In genomic region chr19:1088419-1089066, GRCh38 we compare ENCODE assay signal across 8 cellular contexts. TPM values are rescaled to one million over a fixed set of nuclear protein-coding genes. Genes with fewer than 3 reads are reported as not detected.
A peak's percentile ranks its signal among the peaks of the same experiment; 100 is the strongest.
DNase-seq lines count a peak whose midpoint lies in the region; ATAC-seq and TF ChIP-seq lines count a peak whose summit lies in the region.
"Had no signal": no experiment of that assay in that cellular context is flagged by ENCODE, and none has a peak within 500 bp of the region (broad histone marks: within the 10 kb centered on the region; RNA-seq: fewer than 3 reads in every experiment).

No MANE protein-coding gene starts in this region.

- no peak overlapping the region for H2AFZ ChIP-seq in HCT116 (ENCODE audit: low read depth, low read length, poor library complexity, severe bottlenecking)

- no peaks in the 10 kb centered on the region for H3K9me2 ChIP-seq in HCT116 (ENCODE audit: insufficient read depth)

- H3K4me3 ChIP-seq in HCT116 (replicated peaks in 1 of 2; ENCODE audit: low read depth in 1 of 2, low read length in 2 of 2) = no peak overlapping the region
- no peak overlapping the region for H3K4me3 ChIP-seq in heart right ventricle

- no peaks in the 10 kb centered on the region for H4K20me1 ChIP-seq in HCT116 (ENCODE audit: insufficient read depth)

- peaks cover 39% of the 10 kb centered on the region for H3K36me3 Mint-ChIP-seq in activated CD4-positive, alpha-beta memory T cell treated with anti-CD3 and anti-CD28 coated beads for 36 hours
- peaks cover 100% of the 10 kb centered on the region for H3K36me3 Mint-ChIP-seq in stimulated activated effector memory CD8-positive, alpha-beta T cell treated with anti-CD3 and anti-CD28 coated beads, Interleukin-12 subunit alpha, Interleukin-12 subunit beta, amount 100 ng/mL, for 72 hours

- H3K79me2 ChIP-seq in HCT116 (ENCODE audit: insufficient read depth, low read length) = peaks cover 30% of the 10 kb centered on the region

- CTCF ChIA-PET in HCT116 (lab: Charles Lee) = no interaction called here
- CTCF ChIA-PET in activated CD4-positive, alpha-beta memory T cell treated with anti-CD3 and anti-CD28 coated beads for 36 hours (lab: Charles Lee) = interaction anchor here (0.9 to 6.9 kb wide), 6 partner anchors 9 to 105 kb away, joined by 3 to 41 read pairs (median 4); partner anchors contain the start of gene ARHGAP45

- no peaks in the 10 kb centered on the region for H3K27me3 Mint-ChIP-seq in activated CD4-positive, alpha-beta memory T cell treated with anti-CD3 and anti-CD28 coated beads for 36 hours
- H3K27me3 Mint-ChIP-seq: brain had no signal

- no peak for TF ChIP-seq POLR2A in HCT116 (IDR thresholded peaks at IDR 0.05; ENCODE audit: borderline replicate concordance, extremely low read depth, insufficient read depth, insufficient read length)

- peak overlapping the region; percentile 10; the same call in 1 of the 2 replicates for H3K27ac ChIP-seq in HCT116 (ENCODE audit: low read depth, low read length)
- peak overlapping the region in 9 of 10 donors; percentile 23 to 88 (median 46) for H3K27ac ChIP-seq in heart right ventricle

- RAD21 ChIA-PET in HCT116 (lab: Charles Lee; ENCODE audit: low non-redundant PET in 1 of 2, low total read pairs in 2 of 2, uncharacterized antibody in 2 of 2, unreplicated experiment in 2 of 2) = no interaction called here

- H3K4me1 ChIP-seq in HCT116 (ENCODE audit: control insufficient read depth in 1 of 2, insufficient read depth in 2 of 2, low read length in 2 of 2) (peaks cover under 1 to 3% of the 10 kb centered on the region in 2 experiments; a peak in 2 of 4 replicates), heart right ventricle (peaks cover 0 to 50% (median 8%) of the 10 kb centered on the region in 9 donors)

- H3K9me3 ChIP-seq in HCT116 (ENCODE audit: control insufficient read depth in 1 of 2, insufficient read depth in 1 of 2, low read depth in 1 of 2, low read length in 2 of 2) = no peaks in the 10 kb centered on the region
- no peaks in the 10 kb centered on the region for H3K9me3 ChIP-seq in heart right ventricle

- H3K4me2 ChIP-seq in HCT116 (ENCODE audit: low read length) = no peak overlapping the region

- DNase-seq in HCT116 (ENCODE audit: low read depth, low spot score) (no peak), heart right ventricle (no peak), posterior cingulate gyrus (no peak), NCI-H82 treated with DMSO at 0.1 percent for 48 hours (lab: John Stamatoyannopoulos, UW; ENCODE audit: unreplicated experiment) (no peak), HPDE6-E6E7 (ENCODE audit: extremely low spot score) (no peak)
- no peak for DNase-seq in activated CD4-positive, alpha-beta memory T cell treated with anti-CD3 and anti-CD28 coated beads for 36 hours
- no peak for DNase-seq in stimulated activated effector memory CD8-positive, alpha-beta T cell treated with anti-CD3 and anti-CD28 coated beads, Interleukin-12 subunit alpha, Interleukin-12 subunit beta, amount 100 ng/mL, for 72 hours (ENCODE audit: low spot score in 2 of 2)

- no peak for TF ChIP-seq RAD21 in HCT116 (IDR thresholded peaks at IDR 0.05; ENCODE audit: low read depth)

- H3K9me3 Mint-ChIP-seq in activated CD4-positive, alpha-beta memory T cell treated with anti-CD3 and anti-CD28 coated beads for 36 hours = no peaks in the 10 kb centered on the region
- no peaks in the 10 kb centered on the region for H3K9me3 Mint-ChIP-seq in stimulated activated effector memory CD8-positive, alpha-beta T cell treated with anti-CD3 and anti-CD28 coated beads, Interleukin-12 subunit alpha, Interleukin-12 subunit beta, amount 100 ng/mL, for 72 hours
- H3K9me3 Mint-ChIP-seq: brain had no signal

- H3K27me3 ChIP-seq in HCT116 (ENCODE audit: insufficient read depth, low read length) (no peaks in the 10 kb centered on the region), heart right ventricle (no peaks in the 10 kb centered on the region)

- TF ChIP-seq CTCF in HCT116 (IDR thresholded peaks at IDR 0.05 in 2 of 3, conservative IDR thresholded peaks at IDR 0.05 in 1 of 3; ENCODE audit: borderline replicate concordance in 1 of 3, insufficient read depth in 1 of 3, low read depth in 2 of 3, low read length in 2 of 3) (no peak), heart right ventricle (IDR thresholded peaks at IDR 0.05) (no peak)

- POLR2A ChIA-PET in HCT116 (lab: Charles Lee) = interaction anchor here (1.1 kb wide), 1 partner anchor 24 kb away, joined by 3 read pairs; no protein-coding TSS in a partner anchor
- POLR2A ChIA-PET in activated CD4-positive, alpha-beta memory T cell treated with anti-CD3 and anti-CD28 coated beads for 36 hours (lab: Charles Lee) = interaction anchor here (0.9 to 3.9 kb wide), 5 partner anchors 9 to 16 kb away, joined by 3 to 18 read pairs (median 10); partner anchors contain the start of gene GPX4

- BruUV-seq in HCT116 (replicated peaks; lab: Mats Ljungman, UMichigan) = no TSS peak

- peak overlapping the region; percentile 81 for H3K27ac Mint-ChIP-seq in activated CD4-positive, alpha-beta memory T cell treated with anti-CD3 and anti-CD28 coated beads for 36 hours
- peak overlapping the region; percentile 94 for H3K27ac Mint-ChIP-seq in stimulated activated effector memory CD8-positive, alpha-beta T cell treated with anti-CD3 and anti-CD28 coated beads, Interleukin-12 subunit alpha, Interleukin-12 subunit beta, amount 100 ng/mL, for 72 hours

- no peak overlapping the region for H3K9ac ChIP-seq in HCT116 (ENCODE audit: low read length)

- no peak for ATAC-seq in HCT116
- peak; percentile 19 to 70 (median 26) for ATAC-seq in heart right ventricle
- ATAC-seq in stimulated activated effector memory CD8-positive, alpha-beta T cell treated with anti-CD3 and anti-CD28 coated beads, Interleukin-12 subunit alpha, Interleukin-12 subunit beta, amount 100 ng/mL, for 72 hours = peak; percentile 6

- peaks cover 48% of the 10 kb centered on the region for H3K4me1 Mint-ChIP-seq in activated CD4-positive, alpha-beta memory T cell treated with anti-CD3 and anti-CD28 coated beads for 36 hours (ENCODE audit: low read depth)
- peaks cover 49% of the 10 kb centered on the region for H3K4me1 Mint-ChIP-seq in stimulated activated effector memory CD8-positive, alpha-beta T cell treated with anti-CD3 and anti-CD28 coated beads, Interleukin-12 subunit alpha, Interleukin-12 subunit beta, amount 100 ng/mL, for 72 hours

- intact Hi-C loops in HCT116 (cut with micrococcal nuclease) (no loop called here), heart right ventricle (cut with DNase I) (no loop called here), posterior cingulate gyrus (cut with DNase I) (no loop called here)
- intact Hi-C loops in activated CD4-positive, alpha-beta memory T cell treated with anti-CD3 and anti-CD28 coated beads for 36 hours (cut with micrococcal nuclease) = no loop called here

- H3K36me3 ChIP-seq in HCT116 (ENCODE audit: control insufficient read depth in 1 of 2, insufficient read depth in 2 of 2, low read length in 2 of 2) = peaks cover 22 to 45% of the 10 kb centered on the region in 2 experiments; a peak in 3 of 4 replicates
- H3K36me3 ChIP-seq in heart right ventricle = peaks cover 0 to 96% (median 26%) of the 10 kb centered on the region in 9 donors

- H3K4me3 Mint-ChIP-seq in activated CD4-positive, alpha-beta memory T cell treated with anti-CD3 and anti-CD28 coated beads for 36 hours = no peak overlapping the region
- peak overlapping the region; percentile 30 for H3K4me3 Mint-ChIP-seq in stimulated activated effector memory CD8-positive, alpha-beta T cell treated with anti-CD3 and anti-CD28 coated beads, Interleukin-12 subunit alpha, Interleukin-12 subunit beta, amount 100 ng/mL, for 72 hours

- WGBS in heart right ventricle, 2 donors = 86 to 91% methylated on average over 30 of the region's 30 CpGs

TF ChIP-seq in HCT116, 20 proteins besides CTCF, POLR2A, EP300 and RAD21:
- TF ChIP-seq SRF (IDR thresholded peaks at IDR 0.05; ENCODE audit: low read depth) (no peak), TCF7L2 (IDR thresholded peaks at IDR 0.05; ENCODE audit: borderline replicate concordance, extremely low read depth, insufficient read depth, insufficient read length) (no peak), POLR2AphosphoS5 (IDR thresholded peaks at IDR 0.05; ENCODE audit: low read depth, low read length) (no peak), JUND (IDR thresholded peaks at IDR 0.05) (no peak), CEBPB (IDR thresholded peaks at IDR 0.05; ENCODE audit: low read depth) (no peak), ELF1 (IDR thresholded peaks at IDR 0.05; ENCODE audit: borderline replicate concordance, low read depth) (no peak), SIN3A (IDR thresholded peaks at IDR 0.05; ENCODE audit: low read depth) (no peak)

RNA-seq across cellular contexts. Expression of gene POLR2E, which starts 6.6 kb away (rescaled TPM):
- total RNA-seq in HCT116 (2021; ENCODE audit: unreplicated experiment) (281 TPM), heart right ventricle (100 to 1,000 TPM; 111 to 215 (median 134) TPM)
- 280 and 302 TPM in 2 replicates for polyA plus RNA-seq in HCT116 (2012)
- total RNA-seq in activated CD4-positive, alpha-beta memory T cell treated with anti-CD3 and anti-CD28 coated beads for 36 hours = 100 to 1,000 TPM; 204 to 207 TPM
- polyA plus RNA-seq in heart right ventricle = 100 to 1,000 TPM; 116 to 212 TPM

RNA-seq across cellular contexts. Expression of gene GPX4, which starts 15.3 kb away (rescaled TPM):
- total RNA-seq in HCT116 (2021; ENCODE audit: unreplicated experiment) = 481 TPM
- 810 and 823 TPM in 2 replicates for polyA plus RNA-seq in HCT116 (2012)
- 100 to 1,000 TPM; 274 to 275 TPM for total RNA-seq in activated CD4-positive, alpha-beta memory T cell treated with anti-CD3 and anti-CD28 coated beads for 36 hours
- total RNA-seq in heart right ventricle = 100 to 1,000 TPM; 244 to 405 (median 299) TPM
- 100 to 1,000 TPM; 461 to 487 TPM for polyA plus RNA-seq in heart right ventricle

RNA-seq across cellular contexts. Expression of gene ARHGAP45, which starts 21.6 kb away (rescaled TPM):
- total RNA-seq in HCT116 (2021; ENCODE audit: unreplicated experiment) = 30.4 TPM
- polyA plus RNA-seq in HCT116 (2012) = 26.5 and 29.8 TPM in 2 replicates
- total RNA-seq in activated CD4-positive, alpha-beta memory T cell treated with anti-CD3 and anti-CD28 coated beads for 36 hours = 100 to 1,000 TPM; 136 to 142 TPM
- 10 to 100 TPM in 1 of 10 donors, 1 to 10 TPM in 9; 1.9 to 27.4 (median 4.1) TPM for total RNA-seq in heart right ventricle
- polyA plus RNA-seq in heart right ventricle = 1 to 10 TPM; 4.4 to 8.6 TPM

RNA-seq across cellular contexts. Expression of gene ABCA7, which starts 48.6 kb away (rescaled TPM):
- 91.4 TPM for total RNA-seq in HCT116 (2021; ENCODE audit: unreplicated experiment)
- 59.2 and 65.7 TPM in 2 replicates for polyA plus RNA-seq in HCT116 (2012)
- 10 to 100 TPM; 28.3 to 29.3 TPM for total RNA-seq in activated CD4-positive, alpha-beta memory T cell treated with anti-CD3 and anti-CD28 coated beads for 36 hours
- 10 to 100 TPM in 1 of 10 donors, 1 to 10 TPM in 9; 4.3 to 18.1 (median 5.6) TPM for total RNA-seq in heart right ventricle
- 10 to 100 TPM in 1 of 2 donors, 1 to 10 TPM in 1; 2.7 to 23.4 TPM for polyA plus RNA-seq in heart right ventricle
